12 cellular contexts compared by ENCODE assay signal in the genomic region with DNA sequence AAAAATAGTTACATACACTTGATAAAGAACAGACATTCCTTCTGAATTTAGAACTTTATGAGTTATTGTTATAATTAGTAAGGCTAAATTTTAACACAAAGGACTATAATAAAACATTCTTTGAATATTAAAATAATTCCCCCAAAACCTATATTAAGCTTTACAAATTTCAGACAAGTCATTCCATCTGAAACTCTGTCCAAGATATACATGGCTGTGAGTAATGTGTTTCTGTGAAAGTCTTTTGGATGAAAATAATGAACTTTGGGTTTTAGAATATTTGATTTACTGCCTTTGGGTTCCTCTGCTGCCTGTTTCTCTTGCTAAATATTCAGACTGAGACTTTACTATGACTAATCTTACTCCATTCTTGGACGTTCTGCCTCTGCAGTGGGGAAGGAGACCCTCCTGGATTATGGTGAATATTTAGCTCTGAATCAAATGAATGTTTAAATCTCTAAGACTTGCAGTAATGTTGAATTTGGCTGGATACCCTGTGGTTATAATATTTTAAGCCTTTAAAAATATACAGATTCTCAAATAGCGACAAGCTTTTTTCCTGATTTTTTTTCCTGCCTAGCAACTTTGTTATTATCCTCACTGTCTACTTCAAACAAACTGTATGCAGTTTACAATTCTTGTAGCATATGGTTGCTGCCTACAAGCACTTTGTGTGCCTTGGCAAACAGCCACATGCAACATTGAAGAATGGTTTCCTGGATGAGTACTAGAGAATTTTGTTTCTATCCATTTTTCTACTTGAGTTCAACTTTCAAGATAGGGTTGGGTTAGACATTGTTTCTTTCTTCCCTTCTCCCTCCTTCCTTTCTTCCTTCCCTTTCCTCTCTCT.
DNase-seq lines count a peak whose midpoint lies in the region; ATAC-seq and FAIRE-seq lines count a peak whose summit lies in the region.
"Had no signal": no experiment of that assay in that cellular context is flagged by ENCODE, and none has a peak within 500 bp of the region (broad histone marks: within the 10 kb centered on the region; RNA-seq: fewer than 3 reads in every experiment).

No MANE protein-coding gene starts in this region.

- DNase-seq in NCI-H345 (lab: John Stamatoyannopoulos, UW) (peak; percentile 82), dedifferentiated amniotic fluid mesenchymal stem cell (ENCODE audit: extremely low spot score) (peak; percentile 80), skeletal muscle cell (ENCODE audit: low read depth) (peak; percentile 79), germinal center (ENCODE audit: low spot score) (no peak)
- DNase-seq: NCI-H2107; stimulated activated naive CD8-positive, alpha-beta T cell treated with anti-CD3 and anti-CD28 coated beads, Interleukin-15, amount 100 ng/mL, for 72 hours had no signal

- ATAC-seq in HG03432 (IDR thresholded peaks at IDR 0.05; ENCODE audit: unreplicated experiment) (no peak), GM18868 (IDR thresholded peaks at IDR 0.05; ENCODE audit: unreplicated experiment) (no peak), HG03025 (IDR thresholded peaks at IDR 0.05; ENCODE audit: low FRiP score, unreplicated experiment) (no peak)
- ATAC-seq: activated CD8-positive, alpha-beta T cell treated with anti-CD3 and anti-CD28 coated beads, Interleukin-2, amount 10 ng/mL, durations not matched to agents 7 days and 5 days; stimulated activated naive CD8-positive, alpha-beta T cell treated with anti-CD3 and anti-CD28 coated beads, Interleukin-15, amount 100 ng/mL, for 72 hours had no signal

- peak; percentile 57 for FAIRE-seq in G401.6 (lab: Jason Lieb, UNC)

- H3K4me3 ChIP-seq in skeletal muscle cell (ENCODE audit: low read depth, low read length) = no peak overlapping the region
- H3K4me3 ChIP-seq: ovary had no signal
